ENCODE assay signal across 8 cellular contexts in genomic region chr11:32809313-32809712, GRCh38. TPM values are rescaled to one million over a fixed set of nuclear protein-coding genes. Genes with fewer than 3 reads are reported as not detected.
DNase-seq lines count a peak whose midpoint lies in the region; ATAC-seq lines count a peak whose summit lies in the region.

No MANE protein-coding gene starts in this region.

- ATAC-seq in GM19455 (IDR thresholded peaks at IDR 0.05; ENCODE audit: unreplicated experiment): peak; percentile 98
- peak; percentile 92 for ATAC-seq in HG03439 (IDR thresholded peaks at IDR 0.05; ENCODE audit: unreplicated experiment)

- DNase-seq in DMS 273 (lab: John Stamatoyannopoulos, UW; ENCODE audit: unreplicated experiment): peak; percentile 78
- DNase-seq in NCI-H345 treated with DMSO at 0.1 percent for 48 hours (lab: John Stamatoyannopoulos, UW; ENCODE audit: unreplicated experiment): peak; percentile 47
- DNase-seq in activated CD4-positive, alpha-beta T cell treated with anti-CD3 and anti-CD28 coated beads for 4 hours: peak; percentile 22 to 35
- DNase-seq in epidermal melanocyte (ENCODE audit: insufficient read length, low spot score): peak; percentile 50
- peak; percentile 68 for DNase-seq in mucosa of gallbladder (ENCODE audit: low spot score)
- peak; percentile 60 for DNase-seq in stromal cell of bone marrow (ENCODE audit: low read depth)

RNA-seq across cellular contexts. Expression of gene CCDC73, which starts 14.9 kb away (rescaled TPM):
- not detected for total RNA-seq in mucosa of gallbladder

RNA-seq across cellular contexts. Expression of gene PRRG4, which starts 20.4 kb away (rescaled TPM):
- 12.7 TPM for total RNA-seq in mucosa of gallbladder

Comparison
In these comparisons a context has a peak if more than half of its experiments do, and no peak if none do; other contexts are left out.
1. Peak in every context shown above with its lines: DNase-seq and ATAC-seq.